ENCODE assay signal across 20 cellular contexts in genomic region chr7:109179601-109180000, GRCh38.
DNase-seq lines count a peak whose midpoint lies in the region; ATAC-seq, FAIRE-seq and TF ChIP-seq lines count a peak whose summit lies in the region.
"Had no signal": no experiment of that assay in that cellular context is flagged by ENCODE, and none has a peak within 500 bp of the region (broad histone marks: within the 10 kb centered on the region; RNA-seq: fewer than 3 reads in every experiment).

No MANE protein-coding gene starts in this region.

- TF ChIP-seq CTCF in H1 (IDR thresholded peaks at IDR 0.05; ENCODE audit: control extremely low read depth in 1 of 3, insufficient read depth in 1 of 3, low read depth in 1 of 3, low read length in 3 of 3), result no peak
- no peak for TF ChIP-seq CTCF in epithelial cell of esophagus (IDR thresholded peaks at IDR 0.05; ENCODE audit: insufficient read depth, low read depth, low read length, missing control alignments)
- TF ChIP-seq CTCF in Peyer's patch (IDR thresholded peaks at IDR 0.05), result no peak

- no peak overlapping the region for H3K23ac ChIP-seq in H1 (ENCODE audit: insufficient read length)

- DNase-seq in H1 (ENCODE audit: low read depth in 1 of 2, low spot score in 2 of 2) (no peak), epithelial cell of esophagus (ENCODE audit: low read depth) (peak; percentile 50), iPS-NIHi11 (ENCODE audit: low spot score) (peak; percentile 8), Peyer's patch (no peak)
- DNase-seq: ACHN; BE2C; C1 segment of cervical spinal cord; CD4-positive, CD25-positive, alpha-beta regulatory T cell; CD8-positive, alpha-beta memory T cell; COR-L47; DMS153; DMS79; GDM1; GOT3; H9 had no signal

- H3K18ac ChIP-seq in H1 (ENCODE audit: extremely low read depth, low read length), result no peak overlapping the region

- no peak overlapping the region for H3K4me3 ChIP-seq in H1 (ENCODE audit: extremely low read depth in 1 of 4, insufficient read depth in 2 of 4, low read depth in 3 of 4, low read length in 4 of 4)
- H3K4me3 ChIP-seq in epithelial cell of esophagus (ENCODE audit: low read length), result no peak overlapping the region
- no peak overlapping the region for H3K4me3 ChIP-seq in Peyer's patch

- H3K79me2 ChIP-seq in H1 (ENCODE audit: control insufficient read depth in 1 of 2, insufficient read depth in 2 of 2, low read length in 2 of 2), result no peaks in the 10 kb centered on the region

- no peak overlapping the region for H3K56ac ChIP-seq in H1 (replicated peaks; ENCODE audit: insufficient read length, low read depth, low read length)

- no peak overlapping the region for H2BK20ac ChIP-seq in H1 (ENCODE audit: low read length)

- H3K27ac ChIP-seq in H1 (ENCODE audit: low read depth, low read length), result no peak overlapping the region
- no peak overlapping the region for H3K27ac ChIP-seq in Peyer's patch

- no peak overlapping the region for H2BK12ac ChIP-seq in H1 (ENCODE audit: low read depth, low read length)

- no peaks in the 10 kb centered on the region for H3K36me3 ChIP-seq in H1 (ENCODE audit: control insufficient read depth in 2 of 4, insufficient read depth in 4 of 4, low read length in 3 of 4)
- H3K36me3 ChIP-seq in Peyer's patch, result no peaks in the 10 kb centered on the region
- H3K36me3 ChIP-seq: BE2C had no signal

- no peak overlapping the region for H4K91ac ChIP-seq in H1 (replicated peaks; ENCODE audit: insufficient read length, low read length)

- H3K9ac ChIP-seq in H1 (replicated peaks in 1 of 4; ENCODE audit: extremely low read depth in 1 of 4, low read depth in 3 of 4, low read length in 3 of 4), result no peak overlapping the region

- H3K79me1 ChIP-seq in H1 (ENCODE audit: low read depth, low read length), result no peaks in the 10 kb centered on the region

- H3K4me1 ChIP-seq in H1 (replicated peaks in 1 of 4; ENCODE audit: control insufficient read depth in 3 of 4, insufficient read depth in 4 of 4, low read length in 3 of 4) (no peaks in the 10 kb centered on the region), Peyer's patch (no peaks in the 10 kb centered on the region)
- H3K4me1 ChIP-seq: BE2C had no signal

- H2BK120ac ChIP-seq in H1 (replicated peaks; ENCODE audit: low read depth, low read length), result no peak overlapping the region

- H4K8ac ChIP-seq in H1 (ENCODE audit: extremely low read depth, insufficient read depth, low read length), result no peak overlapping the region

- no peak overlapping the region for H2BK5ac ChIP-seq in H1 (ENCODE audit: low read depth, low read length)

- no peak for TF ChIP-seq RAD21 in H1 (IDR thresholded peaks at IDR 0.05 in 1 of 2, conservative IDR thresholded peaks at IDR 0.05 in 1 of 2; ENCODE audit: low read depth in 2 of 2, low read length in 2 of 2)

- no peak for TF ChIP-seq EP300 in H1 (IDR thresholded peaks at IDR 0.05; ENCODE audit: borderline replicate concordance in 1 of 2, low read depth in 2 of 2, low read length in 2 of 2)

- no peaks in the 10 kb centered on the region for H4K20me1 ChIP-seq in H1 (replicated peaks in 1 of 2; ENCODE audit: control insufficient read depth in 1 of 2, insufficient read depth in 2 of 2, low read length in 2 of 2)

- H3K9me3 ChIP-seq in H1 (ENCODE audit: insufficient read depth in 2 of 2, low read depth in 1 of 2, low read length in 1 of 2) (peaks cover 3% of the 10 kb centered on the region in 2 experiments; a peak in 1 of 4 replicates), Peyer's patch (peaks cover 0 to 3% (median 0%) of the 10 kb centered on the region in 4 donors)

- POLR2A ChIA-PET in H1 (lab: Charles Lee; ENCODE audit: partially characterized antibody), result no interaction called here

- TF ChIP-seq POLR2A in H1 (IDR thresholded peaks at IDR 0.05; ENCODE audit: control extremely low read depth in 1 of 2, low read depth in 2 of 2, low read length in 2 of 2) (no peak), Peyer's patch (IDR thresholded peaks at IDR 0.05) (no peak)

- no peak overlapping the region for H3K4ac ChIP-seq in H1 (replicated peaks; ENCODE audit: insufficient read length, low read depth, low read length)

- no peak overlapping the region for H2BK15ac ChIP-seq in H1 (ENCODE audit: low read length)

- no peak for FAIRE-seq in H1 (lab: Jason Lieb, UNC)
- FAIRE-seq: A204.1, GM12892, HepG2 had no signal

- H3K14ac ChIP-seq in H1 (ENCODE audit: insufficient read length), result no peak overlapping the region

- H2AFZ ChIP-seq in H1 (ENCODE audit: low read length), result 0 out of 2 replicates have a peak overlapping the region, but pooled peaks have one; percentile 16

- WGBS in H1 (ENCODE audit: extremely low coverage in 1 of 2, insufficient coverage in 1 of 2, insufficient read length in 1 of 2, insufficient replicate concordance in 2 of 2, low coverage in 1 of 2, low lambda C conversion rate in 2 of 2, missing lambda C conversion rate in 1 of 2), 2 experiments, result 97% methylated on average over 3 of the region's 3 CpGs; no CpG with 5 or more reads in 1 of the 2 experiments

- CTCF ChIA-PET in H1 (lab: Charles Lee; ENCODE audit: partially characterized antibody), result interaction anchor here (0.5 to 0.8 kb wide), 2 partner anchors 27 to 703 kb away, joined by 3 read pairs; no protein-coding TSS in a partner anchor

- no peaks in the 10 kb centered on the region for H3K27me3 ChIP-seq in H1 (replicated peaks in 1 of 4; ENCODE audit: control insufficient read depth in 3 of 4, extremely low read depth in 1 of 4, insufficient read depth in 3 of 4, low read length in 3 of 4)
- no peaks in the 10 kb centered on the region for H3K27me3 ChIP-seq in Peyer's patch
- H3K27me3 ChIP-seq: BE2C had no signal

- no peak for ATAC-seq in HG03095 (IDR thresholded peaks at IDR 0.05; ENCODE audit: unreplicated experiment)
- no peak for ATAC-seq in GM18498 (IDR thresholded peaks at IDR 0.05; ENCODE audit: unreplicated experiment)
- ATAC-seq: HepG2 had no signal

- H4K5ac ChIP-seq in H1 (ENCODE audit: insufficient read length, low read depth, low read length), result no peak overlapping the region

- no peak overlapping the region for H2AK5ac ChIP-seq in H1 (ENCODE audit: low read depth, low read length)

- H3K23me2 ChIP-seq in H1 (ENCODE audit: low read depth, low read length), result no peaks in the 10 kb centered on the region

- no peak overlapping the region for H3K4me2 ChIP-seq in H1 (ENCODE audit: insufficient read depth in 1 of 2, low read depth in 2 of 2, low read length in 2 of 2)

TF ChIP-seq in H1, 55 proteins besides CTCF, POLR2A, EP300 and RAD21:
- TF ChIP-seq BRCA1 (IDR thresholded peaks at IDR 0.05; ENCODE audit: low read depth, low read length) (no peak), CREB1 (IDR thresholded peaks at IDR 0.05) (no peak), TAF1 (IDR thresholded peaks at IDR 0.05; ENCODE audit: low read depth, low read length) (no peak)
- TF ChIP-seq, protein P1, sequence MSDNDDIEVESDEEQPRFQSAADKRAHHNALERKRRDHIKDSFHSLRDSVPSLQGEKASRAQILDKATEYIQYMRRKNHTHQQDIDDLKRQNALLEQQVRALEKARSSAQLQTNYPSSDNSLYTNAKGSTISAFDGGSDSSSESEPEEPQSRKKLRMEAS (IDR thresholded peaks at IDR 0.05), result no peak

Comparison
In these comparisons a context has a peak if more than half of its experiments do, and no peak if none do; other contexts are left out.
1. DNase-seq: peak in epithelial cell of esophagus (single experiment) and iPS-NIHi11 (single experiment); none in H1 (0 of 2) and Peyer's patch (0 of 3).